Comparison of ENCODE assay signal across 17 cellular contexts in the genomic region with DNA sequence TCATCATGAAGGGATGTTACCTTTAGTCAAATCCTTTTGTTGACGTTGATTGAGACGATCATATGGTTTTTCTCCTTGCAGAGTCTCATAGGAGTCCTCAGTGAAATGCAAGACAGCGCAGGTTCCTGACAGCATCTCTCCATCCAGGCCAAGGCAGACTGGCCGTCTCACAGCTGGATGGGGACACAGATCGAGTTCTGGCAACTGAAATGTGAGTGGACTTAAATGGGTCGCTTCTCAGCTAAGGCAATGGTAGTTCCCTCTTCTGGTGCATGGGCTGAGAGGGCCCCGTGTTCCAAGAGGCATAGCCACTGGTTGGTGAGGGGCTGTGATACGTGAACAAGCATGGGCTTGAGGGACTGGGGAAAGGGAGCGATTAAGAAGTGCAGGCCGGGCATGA.
A peak's percentile ranks its signal among the peaks of the same experiment; 100 is the strongest.
DNase-seq lines count a peak whose midpoint lies in the region; ATAC-seq and TF ChIP-seq lines count a peak whose summit lies in the region.
"Had no signal": no experiment of that assay in that cellular context is flagged by ENCODE, and none has a peak within 500 bp of the region (broad histone marks: within the 10 kb centered on the region; RNA-seq: fewer than 3 reads in every experiment).

No MANE protein-coding gene starts in this region.

- H3K9ac ChIP-seq in H9 (ENCODE audit: extremely low read depth, insufficient read length, low read length), result no peak overlapping the region

- peak overlapping the region in 1 of 7 donors; percentile 66 for H3K27ac Mint-ChIP-seq in CD14-positive monocyte
- no peak overlapping the region for H3K27ac Mint-ChIP-seq in H9
- H3K27ac Mint-ChIP-seq in endothelial cell (ENCODE audit: unreplicated experiment), result no peak overlapping the region
- no peak overlapping the region for H3K27ac Mint-ChIP-seq in nephron
- no peak overlapping the region for H3K27ac Mint-ChIP-seq in activated CD4-positive, alpha-beta T cell treated with anti-CD3 and anti-CD28 coated beads, Interleukin-2, amount 10 ng/mL, durations not matched to agents 7 days and 5 days
- H3K27ac Mint-ChIP-seq: CD8-positive, alpha-beta T cell; HFFc6 had no signal

- H2BK20ac ChIP-seq in H9 (ENCODE audit: low read depth, low read length, poor library complexity, severe bottlenecking), result no peak overlapping the region

- no peaks in the 10 kb centered on the region for H3K9me3 ChIP-seq in H9 (ENCODE audit: control insufficient read depth, low read depth, low read length)
- H3K9me3 ChIP-seq: BE2C had no signal

- TF ChIP-seq CTCF in CD14-positive monocyte (IDR thresholded peaks at IDR 0.05) (no peak), H9 (conservative IDR thresholded peaks at IDR 0.05) (no peak), endothelial cell (IDR thresholded peaks at IDR 0.05; ENCODE audit: unreplicated experiment) (no peak), nephron (IDR thresholded peaks at IDR 0.05; ENCODE audit: unreplicated experiment in 3 of 3) (no peak)

- H4K91ac ChIP-seq in H9 (ENCODE audit: insufficient read length, low read depth, low read length), result no peak overlapping the region

- H3K4me1 ChIP-seq in H9 (ENCODE audit: insufficient read depth, low read length), result no peaks in the 10 kb centered on the region
- H3K4me1 ChIP-seq: BE2C had no signal

- no peak overlapping the region for H3K14ac ChIP-seq in H9 (ENCODE audit: insufficient read depth, low read length)

- peaks cover 6% of the 10 kb centered on the region for H3K23me2 ChIP-seq in H9 (ENCODE audit: insufficient read length, low read depth, low read length, poor library complexity, severe bottlenecking)

- intact Hi-C loops in CD14-positive monocyte (cut with micrococcal nuclease), result loop anchor here in 1 of 2 donors (5.0 kb wide), 1 partner anchor 401 kb away; no protein-coding TSS in a partner anchor
- intact Hi-C loops in left ventricle myocardium superior (cut with micrococcal nuclease), result no loop called here

- H3K23ac ChIP-seq in H9 (ENCODE audit: insufficient read length, low read depth, low read length), result no peak overlapping the region

- ATAC-seq in left ventricle myocardium superior, result no peak
- ATAC-seq: CD8-positive, alpha-beta T cell had no signal

- POLR2A ChIA-PET in activated CD4-positive, alpha-beta T cell treated with anti-CD3 and anti-CD28 coated beads, Interleukin-2, amount 10 ng/mL, durations not matched to agents 7 days and 5 days (lab: Charles Lee), result no interaction called here

- peak overlapping the region; percentile 60 to 87 for H3K4me3 Mint-ChIP-seq in CD14-positive monocyte
- peak overlapping the region; percentile 48 to 68 for H3K4me3 Mint-ChIP-seq in H9
- peak overlapping the region; percentile 80 for H3K4me3 Mint-ChIP-seq in endothelial cell (ENCODE audit: unreplicated experiment)
- peak overlapping the region; percentile 24 to 65 (median 45) for H3K4me3 Mint-ChIP-seq in nephron
- H3K4me3 Mint-ChIP-seq in activated CD4-positive, alpha-beta T cell treated with anti-CD3 and anti-CD28 coated beads, Interleukin-2, amount 10 ng/mL, durations not matched to agents 7 days and 5 days, result no peak overlapping the region
- H3K4me3 Mint-ChIP-seq: CD8-positive, alpha-beta T cell; HFFc6 had no signal

- H2AFZ ChIP-seq in H9 (ENCODE audit: low read length), result no peak overlapping the region

- no peak overlapping the region for H3T11ph ChIP-seq in H9 (ENCODE audit: low read length)

- H3K27me3 ChIP-seq in H9 (ENCODE audit: insufficient read depth, low read length), result no peaks in the 10 kb centered on the region; the same call in 1 of the 2 replicates

- no peak overlapping the region for H3K4me2 ChIP-seq in H9 (ENCODE audit: insufficient read depth, insufficient read length, low read length)

- H3K27me3 Mint-ChIP-seq in CD14-positive monocyte (ENCODE audit: low read depth in 3 of 3) (peaks cover 66 to 85% (median 77%) of the 10 kb centered on the region in 3 donors), H9 (ENCODE audit: low read depth) (peaks cover 74% of the 10 kb centered on the region), endothelial cell (ENCODE audit: unreplicated experiment) (peaks cover 21% of the 10 kb centered on the region), nephron (ENCODE audit: low read depth) (peaks cover 80% of the 10 kb centered on the region)
- peaks cover 68% of the 10 kb centered on the region for H3K27me3 Mint-ChIP-seq in activated CD4-positive, alpha-beta T cell treated with anti-CD3 and anti-CD28 coated beads, Interleukin-2, amount 10 ng/mL, durations not matched to agents 7 days and 5 days

- H2BK15ac ChIP-seq in H9 (ENCODE audit: low read depth, low read length), result no peak overlapping the region

- H3K79me1 ChIP-seq in H9 (ENCODE audit: insufficient read depth, low read depth, low read length, poor library complexity, severe bottlenecking), result no peaks in the 10 kb centered on the region

- H3K36me3 Mint-ChIP-seq in CD14-positive monocyte, result peaks cover 0 to 14% of the 10 kb centered on the region in 2 donors
- H3K36me3 Mint-ChIP-seq in H9 (ENCODE audit: insufficient read depth in 1 of 3, low read depth in 3 of 3), result 0 out of 7 replicates have a peak, but pooled peaks cover 0 to 2% (median 0%) of the 10 kb centered on the region in 3 experiments
- H3K36me3 Mint-ChIP-seq in endothelial cell (ENCODE audit: low read depth, unreplicated experiment), result no peaks in the 10 kb centered on the region
- no peaks in the 10 kb centered on the region for H3K36me3 Mint-ChIP-seq in nephron (ENCODE audit: low read depth)
- H3K36me3 Mint-ChIP-seq in activated CD4-positive, alpha-beta T cell treated with anti-CD3 and anti-CD28 coated beads, Interleukin-2, amount 10 ng/mL, durations not matched to agents 7 days and 5 days (ENCODE audit: low read depth), result no peaks in the 10 kb centered on the region
- H3K36me3 Mint-ChIP-seq: CD8-positive, alpha-beta T cell had no signal

- H4K8ac ChIP-seq in H9 (replicated peaks; ENCODE audit: insufficient read length, low read depth, low read length), result no peak overlapping the region

- CTCF ChIA-PET in activated CD4-positive, alpha-beta T cell treated with anti-CD3 and anti-CD28 coated beads, Interleukin-2, amount 10 ng/mL, durations not matched to agents 7 days and 5 days (lab: Charles Lee), result no interaction called here

- DNase-seq in CD14-positive monocyte (ENCODE audit: low spot score) (peak; percentile 26), H9 (no peak), endothelial cell (ENCODE audit: low spot score) (no peak), middle frontal gyrus (ENCODE audit: extremely low spot score, low spot score) (no peak), left ventricle myocardium superior (no peak), DMS53 treated with DMSO at 0.1 percent for 48 hours (lab: John Stamatoyannopoulos, UW; ENCODE audit: unreplicated experiment) (no peak)
- no peak for DNase-seq in activated CD4-positive, alpha-beta T cell treated with anti-CD3 and anti-CD28 coated beads, Interleukin-2, amount 10 ng/mL, durations not matched to agents 7 days and 5 days
- DNase-seq: BE2C, HFFc6, KG1, NCI-H1092 treated with DMSO at 0.1 percent for 48 hours, NCI-H1694 treated with DMSO at 0.1 percent for 48 hours, NCI-H446 treated with DMSO at 0.1 percent for 48 hours, NCI-H748 treated with DMSO at 0.1 percent for 48 hours, Right ventricle myocardium superior had no signal

- no peak overlapping the region for H2BK12ac ChIP-seq in H9 (ENCODE audit: insufficient read length, low read depth, low read length)

- no peak overlapping the region for H2AK5ac ChIP-seq in H9 (ENCODE audit: insufficient read length, low read length)

- peaks cover 0 to 19% (median 14%) of the 10 kb centered on the region in 7 donors for H3K9me3 Mint-ChIP-seq in CD14-positive monocyte
- peaks cover under 1 to 3% of the 10 kb centered on the region in 2 experiments; a peak in 2 of 5 replicates for H3K9me3 Mint-ChIP-seq in H9
- peaks cover 5% of the 10 kb centered on the region for H3K9me3 Mint-ChIP-seq in endothelial cell (ENCODE audit: unreplicated experiment)
- H3K9me3 Mint-ChIP-seq in nephron, result peaks cover 21% of the 10 kb centered on the region
- no peaks in the 10 kb centered on the region for H3K9me3 Mint-ChIP-seq in activated CD4-positive, alpha-beta T cell treated with anti-CD3 and anti-CD28 coated beads, Interleukin-2, amount 10 ng/mL, durations not matched to agents 7 days and 5 days
- H3K9me3 Mint-ChIP-seq: CD8-positive, alpha-beta T cell; HFFc6 had no signal

- no peak overlapping the region for H2BK120ac ChIP-seq in H9 (ENCODE audit: low read depth, low read length, poor library complexity, severe bottlenecking)

- no peak overlapping the region for H3K18ac ChIP-seq in H9 (ENCODE audit: insufficient read length, low read depth, low read length)

- no peaks in the 10 kb centered on the region for H3K79me2 ChIP-seq in H9 (ENCODE audit: insufficient read depth, low read length)

- H3K4me1 Mint-ChIP-seq in CD14-positive monocyte (peaks cover 27% of the 10 kb centered on the region), H9 (peaks cover 6 to 18% of the 10 kb centered on the region in 2 experiments), endothelial cell (ENCODE audit: unreplicated experiment) (peaks cover 13% of the 10 kb centered on the region), nephron (peaks cover 10% of the 10 kb centered on the region)
- H3K4me1 Mint-ChIP-seq in activated CD4-positive, alpha-beta T cell treated with anti-CD3 and anti-CD28 coated beads, Interleukin-2, amount 10 ng/mL, durations not matched to agents 7 days and 5 days, result peaks cover 9% of the 10 kb centered on the region

- no peak overlapping the region for H3K56ac ChIP-seq in H9 (ENCODE audit: insufficient read length, low read depth, low read length)

- no peaks in the 10 kb centered on the region for H4K20me1 ChIP-seq in H9 (ENCODE audit: control insufficient read depth, insufficient read depth, insufficient read length)

- no peak overlapping the region for H3K27ac ChIP-seq in H9 (ENCODE audit: insufficient read length, low read depth, low read length)

- no peak overlapping the region for H2BK5ac ChIP-seq in H9 (ENCODE audit: insufficient read length, low read length)

- WGBS in H9 (ENCODE audit: extremely low coverage, insufficient read length, low lambda C conversion rate), result no CpG with 5 or more reads among the region's 10 CpGs

- no peak overlapping the region for H4K5ac ChIP-seq in H9 (ENCODE audit: insufficient read length, low read depth, low read length)

- no peak overlapping the region for H3K4ac ChIP-seq in H9 (ENCODE audit: low read depth, low read length)
